ENCODE assay signal across 15 cellular contexts in genomic region chr11:12124306-12124705, GRCh38. TPM values are rescaled to one million over a fixed set of nuclear protein-coding genes. Genes with fewer than 3 reads are reported as not detected.
DNase-seq lines count a peak whose midpoint lies in the region; ATAC-seq, FAIRE-seq and TF ChIP-seq lines count a peak whose summit lies in the region.
"Had no signal": no experiment of that assay in that cellular context is flagged by ENCODE, and none has a peak within 500 bp of the region (broad histone marks: within the 10 kb centered on the region; RNA-seq: fewer than 3 reads in every experiment).

No MANE protein-coding gene starts in this region.

- peaks cover 22% of the 10 kb centered on the region for H3K36me3 Mint-ChIP-seq in activated CD4-positive, alpha-beta T cell treated with anti-CD3 and anti-CD28 coated beads, Interleukin-2, amount 10 ng/mL, durations not matched to agents 24 days and 14 days (ENCODE audit: low read depth)
- no peaks in the 10 kb centered on the region for H3K36me3 Mint-ChIP-seq in WTC11
- H3K36me3 Mint-ChIP-seq: neural progenitor cell, type B pancreatic cell had no signal

- H3K79me2 ChIP-seq in endothelial cell of umbilical vein (ENCODE audit: control insufficient read depth, insufficient read depth, low read length): peaks cover 83% of the 10 kb centered on the region

- peak overlapping the region; percentile 80 for H3K27ac Mint-ChIP-seq in activated CD4-positive, alpha-beta T cell treated with anti-CD3 and anti-CD28 coated beads, Interleukin-2, amount 10 ng/mL, durations not matched to agents 24 days and 14 days
- no peak overlapping the region for H3K27ac Mint-ChIP-seq in WTC11
- H3K27ac Mint-ChIP-seq: neural progenitor cell, type B pancreatic cell had no signal

- no peaks in the 10 kb centered on the region for H3K9me1 ChIP-seq in endothelial cell of umbilical vein (replicated peaks; ENCODE audit: control insufficient read depth, extremely low read depth, insufficient read depth, low read length)

- H2AFZ ChIP-seq in endothelial cell of umbilical vein (ENCODE audit: low read depth, low read length): no peak overlapping the region

- dilution Hi-C loops in endothelial cell of umbilical vein (cut with MboI; ENCODE audit: extremely low pct_ligation_motif_present, low sequenced_read_pairs): no loop called here

- peaks cover 86% of the 10 kb centered on the region for H3K4me1 Mint-ChIP-seq in activated CD4-positive, alpha-beta T cell treated with anti-CD3 and anti-CD28 coated beads, Interleukin-2, amount 10 ng/mL, durations not matched to agents 24 days and 14 days
- peaks cover 5% of the 10 kb centered on the region for H3K4me1 Mint-ChIP-seq in WTC11

- H3K9me3 ChIP-seq in endothelial cell of umbilical vein (replicated peaks; ENCODE audit: control insufficient read depth, insufficient read depth, low read length) (no peaks in the 10 kb centered on the region), skeletal muscle tissue (ENCODE audit: control insufficient read depth in 3 of 3, low read length in 3 of 3) (no peaks in the 10 kb centered on the region)
- H3K9me3 ChIP-seq: adrenal gland had no signal

- H3K4me1 ChIP-seq in endothelial cell of umbilical vein (ENCODE audit: control insufficient read depth, extremely low read depth, insufficient read depth, low read length) (peaks cover 38% of the 10 kb centered on the region), skeletal muscle tissue (ENCODE audit: control insufficient read depth in 3 of 3, insufficient read depth in 3 of 3, low read length in 3 of 3) (peaks cover 2 to 40% (median 14%) of the 10 kb centered on the region in 3 donors)

- H3K36me3 ChIP-seq in endothelial cell of umbilical vein (ENCODE audit: control insufficient read depth in 2 of 2, extremely low read depth in 1 of 2, insufficient read depth in 2 of 2, low read length in 2 of 2) (no peaks in the 10 kb centered on the region), skeletal muscle tissue (ENCODE audit: control insufficient read depth in 3 of 3, insufficient read depth in 3 of 3, low read length in 3 of 3) (no peaks in the 10 kb centered on the region)
- H3K36me3 ChIP-seq: adrenal gland, neural progenitor cell had no signal

- H3K4me3 ChIP-seq in endothelial cell of umbilical vein (replicated peaks in 1 of 3; ENCODE audit: insufficient read depth in 1 of 3, low read depth in 1 of 3, low read length in 3 of 3) (no peak overlapping the region), skeletal muscle tissue (ENCODE audit: low read length in 3 of 3) (no peak overlapping the region)
- H3K4me3 ChIP-seq: adrenal gland, neural progenitor cell had no signal

- H3K4me2 ChIP-seq in endothelial cell of umbilical vein (ENCODE audit: insufficient read depth, low read length): peak overlapping the region; percentile 65
- H3K4me2 ChIP-seq: neural progenitor cell had no signal

- H3K9ac ChIP-seq in endothelial cell of umbilical vein (replicated peaks; ENCODE audit: extremely low read depth, insufficient read depth, low read length): peak overlapping the region; percentile 3
- H3K9ac ChIP-seq in skeletal muscle tissue (ENCODE audit: low read depth in 1 of 3, low read length in 3 of 3): no peak overlapping the region
- H3K9ac ChIP-seq: neural progenitor cell had no signal

- intact Hi-C loops in activated CD4-positive, alpha-beta T cell treated with anti-CD3 and anti-CD28 coated beads, Interleukin-2, amount 10 ng/mL, durations not matched to agents 24 days and 14 days (cut with micrococcal nuclease): no loop called here
- intact Hi-C loops in endothelial cell of umbilical vein (cut with micrococcal nuclease): loop anchor here (1.0 to 2.0 kb wide), 8 partner anchors 10 to 109 kb away; partner anchors contain the start of gene MICAL2

- no peak for DNase-seq in activated CD4-positive, alpha-beta T cell treated with anti-CD3 and anti-CD28 coated beads, Interleukin-2, amount 10 ng/mL, durations not matched to agents 24 days and 14 days
- no peak for DNase-seq in activated CD4-positive, alpha-beta T cell treated with anti-CD3 and anti-CD28 coated beads, Interleukin-2, amount 50 U/mL, for 48 hours
- DNase-seq in RWPE1 (ENCODE audit: low spot score): no peak
- DNase-seq in endothelial cell of umbilical vein (ENCODE audit: low read depth, low spot score): no peak
- no peak for DNase-seq in effector CD4-positive, alpha-beta T cell
- no peak for DNase-seq in WTC11 (ENCODE audit: low spot score)
- DNase-seq: adrenal gland, NCI-H1417 treated with DMSO at 0.1 percent for 48 hours, NCI-H524, small intestine had no signal

- H3K27me3 ChIP-seq in endothelial cell of umbilical vein (ENCODE audit: control insufficient read depth in 2 of 2, insufficient read depth in 2 of 2, low read length in 2 of 2): no peaks in the 10 kb centered on the region
- peaks cover 0 to 5% (median 3%) of the 10 kb centered on the region in 3 donors for H3K27me3 ChIP-seq in skeletal muscle tissue (ENCODE audit: control insufficient read depth in 3 of 3, insufficient read depth in 3 of 3, low read length in 3 of 3)
- H3K27me3 ChIP-seq: adrenal gland, neural progenitor cell had no signal

- ATAC-seq in GM19351 (IDR thresholded peaks at IDR 0.05; ENCODE audit: unreplicated experiment): no peak
- no peak for ATAC-seq in WTC11

- TF ChIP-seq POLR2A in endothelial cell of umbilical vein (IDR thresholded peaks at IDR 0.05; ENCODE audit: low read depth, low read length): no peak

- FAIRE-seq in endothelial cell of umbilical vein (lab: Jason Lieb, UNC): no peak
- FAIRE-seq: frontal cortex, small intestine had no signal

- H3K27ac ChIP-seq in RWPE1: peak overlapping the region; percentile 72
- H3K27ac ChIP-seq in endothelial cell of umbilical vein (ENCODE audit: insufficient read depth, low read depth, low read length): peak overlapping the region; percentile 63
- peak overlapping the region; percentile 14 for H3K27ac ChIP-seq in skeletal muscle tissue (ENCODE audit: low read depth, low read length)
- H3K27ac ChIP-seq: neural progenitor cell had no signal

- H3K9me3 Mint-ChIP-seq in activated CD4-positive, alpha-beta T cell treated with anti-CD3 and anti-CD28 coated beads, Interleukin-2, amount 10 ng/mL, durations not matched to agents 24 days and 14 days: no peaks in the 10 kb centered on the region
- no peaks in the 10 kb centered on the region for H3K9me3 Mint-ChIP-seq in WTC11
- H3K9me3 Mint-ChIP-seq: neural progenitor cell, type B pancreatic cell had no signal

- H3K27me3 Mint-ChIP-seq in activated CD4-positive, alpha-beta T cell treated with anti-CD3 and anti-CD28 coated beads, Interleukin-2, amount 10 ng/mL, durations not matched to agents 24 days and 14 days: no peaks in the 10 kb centered on the region
- H3K27me3 Mint-ChIP-seq in WTC11 (ENCODE audit: low read depth): peaks cover 12% of the 10 kb centered on the region; the same call in 1 of the 2 replicates

- TF ChIP-seq CTCF in RWPE1 (conservative IDR thresholded peaks at IDR 0.05; ENCODE audit: low read depth) (no peak), endothelial cell of umbilical vein (IDR thresholded peaks at IDR 0.05; ENCODE audit: extremely low read depth in 1 of 2, insufficient read depth in 1 of 2, low read depth in 1 of 2, low read length in 2 of 2) (no peak), WTC11 (IDR thresholded peaks at IDR 0.05) (no peak)

- H3K4me3 Mint-ChIP-seq in activated CD4-positive, alpha-beta T cell treated with anti-CD3 and anti-CD28 coated beads, Interleukin-2, amount 10 ng/mL, durations not matched to agents 24 days and 14 days: peak overlapping the region; percentile 46
- H3K4me3 Mint-ChIP-seq in WTC11: no peak overlapping the region
- H3K4me3 Mint-ChIP-seq: neural progenitor cell, type B pancreatic cell had no signal

- H4K20me1 ChIP-seq in endothelial cell of umbilical vein (replicated peaks; ENCODE audit: control insufficient read depth, extremely low read depth, insufficient read depth, low read length): no peaks in the 10 kb centered on the region

- CTCF ChIA-PET in RWPE1 (lab: Yijun Ruan, JAX) (interaction anchor here (0.6 kb wide), 1 partner anchor 36 kb away, joined by 3 read pairs; no protein-coding TSS in a partner anchor), endothelial cell of umbilical vein (lab: Charles Lee) (interaction anchor here (0.5 to 5.5 kb wide), 19 partner anchors 13 to 193 kb away, joined by 3 to 33 read pairs (median 4); no protein-coding TSS in a partner anchor), WTC11 (lab: Charles Lee) (interaction anchor here (1.4 kb wide), 1 partner anchor 25 kb away, joined by 3 read pairs; no protein-coding TSS in a partner anchor)

- POLR2A ChIA-PET in RWPE1 (lab: Yijun Ruan, JAX; ENCODE audit: low non-redundant PET): no interaction called here
- POLR2A ChIA-PET in endothelial cell of umbilical vein (lab: Charles Lee): interaction anchor here (0.6 to 1.0 kb wide), 2 partner anchors 19 to 37 kb away, joined by 3 read pairs; no protein-coding TSS in a partner anchor
- POLR2A ChIA-PET in WTC11 (lab: Charles Lee): no interaction called here

- TSS peak; percentile 93 for BruUV-seq in endothelial cell of umbilical vein (replicated peaks; lab: Mats Ljungman, UMichigan)

TF ChIP-seq in endothelial cell of umbilical vein, 7 proteins besides CTCF, POLR2A, EP300 and RAD21 (continues in another document):
- TF ChIP-seq EZH2 (IDR thresholded peaks at IDR 0.05; ENCODE audit: borderline replicate concordance, low read depth, low read length, severe bottlenecking): no peak
- no peak for TF ChIP-seq FOS (IDR thresholded peaks at IDR 0.05; ENCODE audit: borderline replicate concordance, insufficient read depth, low read length)

TF ChIP-seq in WTC11, 78 proteins besides CTCF, POLR2A, EP300 and RAD21:
- TF ChIP-seq ELF4 (CRISPR knock-in tag; IDR thresholded peaks at IDR 0.05; ENCODE audit: low read depth) (no peak), SOX15 (CRISPR knock-in tag; IDR thresholded peaks at IDR 0.05) (no peak), ZNF219 (CRISPR knock-in tag; IDR thresholded peaks at IDR 0.05; ENCODE audit: borderline replicate concordance) (no peak), ZBTB21 (CRISPR knock-in tag; IDR thresholded peaks at IDR 0.05; ENCODE audit: borderline replicate concordance) (no peak)

RNA-seq across cellular contexts. Expression of gene MICAL2, which starts 13.9 kb away (rescaled TPM):
- total RNA-seq in activated CD4-positive, alpha-beta T cell treated with anti-CD3 and anti-CD28 coated beads, Interleukin-2, amount 10 ng/mL, durations not matched to agents 24 days and 14 days: 501 and 510 TPM in 2 replicates
- total RNA-seq in endothelial cell of umbilical vein (200 and 222 TPM in 2 replicates), skeletal muscle tissue (35.5 TPM), WTC11 (2021) (2.2 to 3.1 TPM (median 2.6 TPM) in 3 replicates)
- 64.7 and 67.6 TPM in 2 replicates for polyA plus RNA-seq in endothelial cell of umbilical vein
- polyA plus RNA-seq in endothelial cell of umbilical vein (2011; cell fraction: cytosol; rRNA removed): 74.6 and 84.6 TPM in 2 replicates
- polyA plus RNA-seq in endothelial cell of umbilical vein (2011; cell fraction: nucleus; rRNA removed): 108 and 127 TPM in 2 replicates
- 116 and 178 TPM in 2 replicates for polyA plus RNA-seq in endothelial cell of umbilical vein (2012)
- 248 and 293 TPM in 2 replicates for polyA minus RNA-seq in endothelial cell of umbilical vein
- 2.5 TPM for polyA minus RNA-seq in endothelial cell of umbilical vein (2011; cell fraction: cytosol; rRNA and poly(A)+ RNA removed)
- polyA minus RNA-seq in endothelial cell of umbilical vein (2011; cell fraction: nucleus; rRNA and poly(A)+ RNA removed): 222 and 257 TPM in 2 replicates

Comparison
In these comparisons a context has a peak if more than half of its experiments do, and no peak if none do; other contexts are left out.
1. H3K27ac ChIP-seq: peak in every context shown above with its lines; median percentile 72 in RWPE1; 63 in endothelial cell of umbilical vein; 14 in skeletal muscle tissue.